In genomic region chr6:153511896-153512496, GRCh38 we compare ENCODE assay signal across 8 cellular contexts.
A peak's percentile ranks its signal among the peaks of the same experiment; 100 is the strongest.
DNase-seq lines count a peak whose midpoint lies in the region; ATAC-seq lines count a peak whose summit lies in the region.

No MANE protein-coding gene starts in this region.

- peak; percentile 92 for ATAC-seq in GM21529 (IDR thresholded peaks at IDR 0.05; ENCODE audit: unreplicated experiment)

- DNase-seq in NCI-H1092 treated with DMSO at 0.1 percent for 48 hours (lab: John Stamatoyannopoulos, UW) (peak; percentile 2), NCI-H1092 (lab: John Stamatoyannopoulos, UW) (no peak), HPDE6-E6E7 (ENCODE audit: extremely low spot score) (peak; percentile 22), SKM-1 (lab: John Stamatoyannopoulos, UW; ENCODE audit: unreplicated experiment) (peak; percentile 13), fibroblast of the conjunctiva (ENCODE audit: low read depth) (peak; percentile 18), retina (peak; percentile 17), NCI-H187 treated with DMSO at 0.1 percent for 48 hours (lab: John Stamatoyannopoulos, UW) (no peak)

Comparison
In these comparisons a context has a peak if more than half of its experiments do, and no peak if none do; other contexts are left out.
1. DNase-seq: peak in NCI-H1092 treated with DMSO at 0.1 percent for 48 hours (single experiment), HPDE6-E6E7 (single experiment), SKM-1 (single experiment), fibroblast of the conjunctiva (single experiment) and retina (single experiment); none in NCI-H1092 (single experiment) and NCI-H187 treated with DMSO at 0.1 percent for 48 hours (single experiment).